ENCODE assay signal across 1 cellular context in the genomic region with DNA sequence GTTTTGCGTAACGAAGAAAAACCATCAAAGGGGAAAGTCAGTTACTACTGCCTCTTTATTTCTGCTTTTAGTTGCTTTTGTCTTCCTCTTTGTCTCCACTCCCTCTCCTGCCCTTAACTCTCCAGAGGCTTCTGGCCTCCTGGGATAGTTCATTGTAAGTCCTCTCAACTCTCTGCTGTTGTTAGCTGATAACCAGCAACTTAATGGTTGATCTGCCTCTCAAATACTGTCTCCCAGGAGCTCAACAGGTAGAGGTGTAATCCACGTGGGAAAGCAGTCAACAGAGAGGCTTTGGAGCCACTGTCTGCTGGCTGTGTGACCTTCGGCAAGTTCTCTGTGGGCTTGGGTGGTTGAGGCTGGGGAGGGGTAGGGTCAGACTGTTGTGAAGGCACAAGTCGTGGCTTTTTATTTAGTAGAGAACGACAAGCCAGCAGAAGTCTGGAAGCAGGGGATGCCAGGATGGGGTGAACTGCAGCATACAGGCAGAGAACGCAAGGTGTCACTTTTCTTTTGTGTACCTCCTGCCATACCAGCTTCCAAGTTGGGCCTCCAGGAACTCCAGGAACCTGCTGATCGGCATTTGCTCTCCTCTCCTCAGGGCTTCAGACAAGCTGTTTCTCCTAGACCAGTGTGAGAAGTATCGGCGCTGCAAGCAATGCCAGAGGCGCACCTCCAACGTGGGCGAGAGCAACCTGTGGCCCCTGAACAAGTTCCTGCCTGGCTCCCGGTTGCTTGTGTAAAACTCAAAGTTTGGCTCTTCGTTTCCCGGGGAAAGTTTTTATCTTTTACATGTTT.
TF ChIP-seq lines count a peak whose summit lies in the region.

No MANE protein-coding gene starts in this region.

TF ChIP-seq in IMR-90, 13 proteins besides CTCF, POLR2A, EP300 and RAD21 (continued from another document):
- TF ChIP-seq, protein P1, sequence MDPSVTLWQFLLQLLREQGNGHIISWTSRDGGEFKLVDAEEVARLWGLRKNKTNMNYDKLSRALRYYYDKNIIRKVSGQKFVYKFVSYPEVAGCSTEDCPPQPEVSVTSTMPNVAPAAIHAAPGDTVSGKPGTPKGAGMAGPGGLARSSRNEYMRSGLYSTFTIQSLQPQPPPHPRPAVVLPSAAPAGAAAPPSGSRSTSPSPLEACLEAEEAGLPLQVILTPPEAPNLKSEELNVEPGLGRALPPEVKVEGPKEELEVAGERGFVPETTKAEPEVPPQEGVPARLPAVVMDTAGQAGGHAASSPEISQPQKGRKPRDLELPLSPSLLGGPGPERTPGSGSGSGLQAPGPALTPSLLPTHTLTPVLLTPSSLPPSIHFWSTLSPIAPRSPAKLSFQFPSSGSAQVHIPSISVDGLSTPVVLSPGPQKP (IDR thresholded peaks at IDR 0.05; ENCODE audit: borderline replicate concordance, low read depth, low read length), result no peak
- TF ChIP-seq FOS (IDR thresholded peaks at IDR 0.05; ENCODE audit: low read depth, low read length) (no peak), BHLHE40 (IDR thresholded peaks at IDR 0.05; ENCODE audit: low read depth, low read length) (no peak), SMC3 (IDR thresholded peaks at IDR 0.05; ENCODE audit: low read depth, low read length) (no peak), CEBPB (IDR thresholded peaks at IDR 0.05; ENCODE audit: low read depth, low read length) (no peak)
